Comparison of ENCODE assay signal across 21 cellular contexts in the genomic region with DNA sequence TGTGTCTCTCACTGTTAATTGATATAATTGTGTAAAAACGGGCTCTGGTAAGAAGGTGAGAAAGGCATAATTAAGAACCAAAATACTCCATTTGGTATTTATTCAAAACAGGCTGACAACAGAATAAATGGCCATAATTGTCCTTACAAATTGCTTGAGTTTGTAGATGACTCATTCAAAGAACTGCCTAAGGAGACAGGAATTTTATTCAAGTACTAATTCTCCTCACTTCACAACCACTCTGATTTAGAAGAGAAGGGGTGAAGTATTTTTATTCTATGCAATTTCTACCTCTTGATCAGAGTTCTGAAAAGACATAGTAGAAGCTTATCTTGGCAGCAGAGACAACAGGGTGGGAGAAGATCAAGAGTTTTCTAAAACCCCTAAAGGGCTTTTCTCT. TPM values are rescaled to one million over a fixed set of nuclear protein-coding genes. Genes with fewer than 3 reads are reported as not detected.
DNase-seq lines count a peak whose midpoint lies in the region; ATAC-seq, FAIRE-seq and TF ChIP-seq lines count a peak whose summit lies in the region.
"Had no signal": no experiment of that assay in that cellular context is flagged by ENCODE, and none has a peak within 500 bp of the region (broad histone marks: within the 10 kb centered on the region; RNA-seq: fewer than 3 reads in every experiment).

No MANE protein-coding gene starts in this region.

- POLR2A ChIA-PET in endothelial cell of umbilical vein (lab: Charles Lee), result no interaction called here

- peaks cover 1% of the 10 kb centered on the region for H3K36me3 Mint-ChIP-seq in mesothelial cell of epicardium

- H3K9me1 ChIP-seq in endothelial cell of umbilical vein (replicated peaks; ENCODE audit: control insufficient read depth, extremely low read depth, insufficient read depth, low read length), result no peaks in the 10 kb centered on the region

- no peaks in the 10 kb centered on the region for H4K20me1 ChIP-seq in endothelial cell of umbilical vein (replicated peaks; ENCODE audit: control insufficient read depth, extremely low read depth, insufficient read depth, low read length)

- TF ChIP-seq POLR2A in endothelial cell of umbilical vein (IDR thresholded peaks at IDR 0.05; ENCODE audit: low read depth, low read length), result no peak

- TF ChIP-seq CTCF in endothelial cell of umbilical vein (IDR thresholded peaks at IDR 0.05; ENCODE audit: extremely low read depth in 1 of 2, insufficient read depth in 1 of 2, low read depth in 1 of 2, low read length in 2 of 2) (no peak), mesothelial cell of epicardium (IDR thresholded peaks at IDR 0.05; ENCODE audit: unreplicated experiment) (no peak)

- intact Hi-C loops in endothelial cell of umbilical vein (cut with micrococcal nuclease), result loop anchor here (2.0 kb wide), 1 partner anchor 15 kb away; no protein-coding TSS in a partner anchor

- peak; percentile 82 for FAIRE-seq in endothelial cell of umbilical vein (lab: Jason Lieb, UNC)
- FAIRE-seq: G401.6, keratinocyte, pancreas, small intestine had no signal

- H3K9ac ChIP-seq in endothelial cell of umbilical vein (replicated peaks; ENCODE audit: extremely low read depth, insufficient read depth, low read length), result no peak overlapping the region

- no TSS peak for BruUV-seq in endothelial cell of umbilical vein (replicated peaks; lab: Mats Ljungman, UMichigan)

- no peaks in the 10 kb centered on the region for H3K27me3 Mint-ChIP-seq in mesothelial cell of epicardium (ENCODE audit: low read depth)
- H3K27me3 Mint-ChIP-seq: activated B cell treated with CpG ODN at 0.5 μM for 24 hours; activated CD8-positive, alpha-beta memory T cell treated with anti-CD3 and anti-CD28 coated beads, Interleukin-2, amount 10 ng/mL, durations not matched to agents 7 days and 5 days; CD4-positive, alpha-beta memory T cell had no signal

- peaks cover 25% of the 10 kb centered on the region for H3K79me2 ChIP-seq in endothelial cell of umbilical vein (ENCODE audit: control insufficient read depth, insufficient read depth, low read length)

- dilution Hi-C loops in endothelial cell of umbilical vein (cut with MboI; ENCODE audit: extremely low pct_ligation_motif_present, low sequenced_read_pairs), result no loop called here

- no peak overlapping the region for H3K4me3 ChIP-seq in endothelial cell of umbilical vein (replicated peaks in 1 of 3; ENCODE audit: insufficient read depth in 1 of 3, low read depth in 1 of 3, low read length in 3 of 3)
- H3K4me3 ChIP-seq: cardiac muscle cell, pancreas had no signal

- H3K4me1 ChIP-seq in endothelial cell of umbilical vein (ENCODE audit: control insufficient read depth, extremely low read depth, insufficient read depth, low read length), result peaks cover 21% of the 10 kb centered on the region
- H3K4me1 ChIP-seq: pancreas had no signal

- H3K36me3 ChIP-seq in endothelial cell of umbilical vein (ENCODE audit: control insufficient read depth in 2 of 2, extremely low read depth in 1 of 2, insufficient read depth in 2 of 2, low read length in 2 of 2), result no peaks in the 10 kb centered on the region
- H3K36me3 ChIP-seq: cardiac muscle cell, pancreas had no signal

- H2AFZ ChIP-seq in endothelial cell of umbilical vein (ENCODE audit: low read depth, low read length), result no peak overlapping the region

- H3K27me3 ChIP-seq in endothelial cell of umbilical vein (ENCODE audit: control insufficient read depth in 2 of 2, insufficient read depth in 2 of 2, low read length in 2 of 2), result no peaks in the 10 kb centered on the region
- H3K27me3 ChIP-seq: cardiac muscle cell, pancreas had no signal

- peak overlapping the region; percentile 42 for H3K4me2 ChIP-seq in endothelial cell of umbilical vein (ENCODE audit: insufficient read depth, low read length)

- no peak overlapping the region for H3K27ac ChIP-seq in endothelial cell of umbilical vein (ENCODE audit: insufficient read depth, low read depth, low read length)
- H3K27ac ChIP-seq: cardiac muscle cell, pancreas had no signal

- no peak for ATAC-seq in HG03175 (IDR thresholded peaks at IDR 0.05; ENCODE audit: unreplicated experiment)
- ATAC-seq: activated CD8-positive, alpha-beta memory T cell treated with anti-CD3 and anti-CD28 coated beads, Interleukin-2, amount 10 ng/mL, durations not matched to agents 7 days and 5 days; pancreas had no signal

- H3K4me3 Mint-ChIP-seq in mesothelial cell of epicardium, result no peak overlapping the region
- H3K4me3 Mint-ChIP-seq: activated B cell treated with CpG ODN at 0.5 μM for 24 hours; activated CD8-positive, alpha-beta memory T cell treated with anti-CD3 and anti-CD28 coated beads, Interleukin-2, amount 10 ng/mL, durations not matched to agents 7 days and 5 days; CD4-positive, alpha-beta memory T cell had no signal

- H3K4me1 Mint-ChIP-seq in mesothelial cell of epicardium, result peaks cover 4% of the 10 kb centered on the region

- CTCF ChIA-PET in endothelial cell of umbilical vein (lab: Charles Lee), result interaction anchor here (0.6 kb wide), 1 partner anchor 284 kb away, joined by 3 read pairs; no protein-coding TSS in a partner anchor

- DNase-seq in ELR (ENCODE audit: low read depth) (peak; percentile 65), NCI-H69 (lab: John Stamatoyannopoulos, UW) (peak; percentile 6), endothelial cell of umbilical vein (ENCODE audit: low read depth, low spot score) (peak; percentile 25), renal cortical epithelial cell (ENCODE audit: low read depth) (peak; percentile 74), inferior parietal cortex (ENCODE audit: extremely low spot score) (no peak), mesothelial cell of epicardium (ENCODE audit: low spot score in 2 of 2, unreplicated experiment in 2 of 2) (no peak)
- DNase-seq: activated B cell treated with CpG ODN at 0.5 μM for 24 hours; activated CD8-positive, alpha-beta memory T cell treated with anti-CD3 and anti-CD28 coated beads, Interleukin-2, amount 10 ng/mL, durations not matched to agents 7 days and 5 days; effector CD8-positive, alpha-beta T cell; head of caudate nucleus; NCI-H2081; NCI-H82; pancreas; small intestine; stimulated activated naive CD4-positive, alpha-beta T cell treated with Interleukin-2 at 50 U/mL for 16 hours; T-helper 1 cell had no signal

- no peak overlapping the region for H3K27ac Mint-ChIP-seq in mesothelial cell of epicardium
- H3K27ac Mint-ChIP-seq: activated B cell treated with CpG ODN at 0.5 μM for 24 hours; activated CD8-positive, alpha-beta memory T cell treated with anti-CD3 and anti-CD28 coated beads, Interleukin-2, amount 10 ng/mL, durations not matched to agents 7 days and 5 days had no signal

- no peaks in the 10 kb centered on the region for H3K9me3 ChIP-seq in endothelial cell of umbilical vein (replicated peaks; ENCODE audit: control insufficient read depth, insufficient read depth, low read length)
- H3K9me3 ChIP-seq: pancreas had no signal

- H3K9me3 Mint-ChIP-seq in mesothelial cell of epicardium, result peaks cover 19% of the 10 kb centered on the region
- H3K9me3 Mint-ChIP-seq: activated B cell treated with CpG ODN at 0.5 μM for 24 hours; CD4-positive, alpha-beta memory T cell had no signal

TF ChIP-seq in endothelial cell of umbilical vein, 7 proteins besides CTCF, POLR2A, EP300 and RAD21:
- TF ChIP-seq, protein P1, sequence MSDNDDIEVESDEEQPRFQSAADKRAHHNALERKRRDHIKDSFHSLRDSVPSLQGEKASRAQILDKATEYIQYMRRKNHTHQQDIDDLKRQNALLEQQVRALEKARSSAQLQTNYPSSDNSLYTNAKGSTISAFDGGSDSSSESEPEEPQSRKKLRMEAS (IDR thresholded peaks at IDR 0.05; ENCODE audit: insufficient read depth, insufficient read length), result no peak
- TF ChIP-seq JUN (IDR thresholded peaks at IDR 0.05; ENCODE audit: borderline replicate concordance, insufficient read depth, insufficient read length, low read depth) (peak; percentile 34), MYC (IDR thresholded peaks at IDR 0.05; ENCODE audit: low read depth, low read length) (no peak), POLR2AphosphoS5 (IDR thresholded peaks at IDR 0.05; ENCODE audit: insufficient read depth, low read depth, low read length) (no peak), GATA2 (IDR thresholded peaks at IDR 0.05; ENCODE audit: insufficient read depth, insufficient read length, low read depth, low read length) (no peak), EZH2 (IDR thresholded peaks at IDR 0.05; ENCODE audit: borderline replicate concordance, low read depth, low read length, severe bottlenecking) (no peak), FOS (IDR thresholded peaks at IDR 0.05; ENCODE audit: borderline replicate concordance, insufficient read depth, low read length) (peak; percentile 45)
TF ChIP-seq in endothelial cell of umbilical vein: peak in this region for 2.

RNA-seq across cellular contexts. Expression of a gene that starts 43.1 kb away (rescaled TPM):
- total RNA-seq in endothelial cell of umbilical vein, result 29.5 and 31.8 TPM in 2 replicates
- 6.9 and 9.1 TPM in 2 replicates for polyA plus RNA-seq in endothelial cell of umbilical vein
- 10.8 and 11.1 TPM in 2 replicates for polyA plus RNA-seq in endothelial cell of umbilical vein (2011; cell fraction: cytosol; rRNA removed)
- 23.0 and 32.7 TPM in 2 replicates for polyA plus RNA-seq in endothelial cell of umbilical vein (2011; cell fraction: nucleus; rRNA removed)
- polyA plus RNA-seq in endothelial cell of umbilical vein (2012), result 18.4 and 27.5 TPM in 2 replicates
- 23.3 and 29.5 TPM in 2 replicates for polyA minus RNA-seq in endothelial cell of umbilical vein
- 14.3 TPM for polyA minus RNA-seq in endothelial cell of umbilical vein (2011; cell fraction: cytosol; rRNA and poly(A)+ RNA removed)
- 30.4 and 47.4 TPM in 2 replicates for polyA minus RNA-seq in endothelial cell of umbilical vein (2011; cell fraction: nucleus; rRNA and poly(A)+ RNA removed)
- total RNA-seq in renal cortical epithelial cell, result 29.0 and 31.4 TPM in 2 replicates
- total RNA-seq in mesothelial cell of epicardium, result 20.9 to 25.5 TPM (median 22.1 TPM) in 3 replicates

Comparison
In these comparisons a context has a peak if more than half of its experiments do, and no peak if none do; other contexts are left out.
1. DNase-seq: peak in ELR (single experiment), NCI-H69 (single experiment), endothelial cell of umbilical vein (single experiment) and renal cortical epithelial cell (single experiment); none in inferior parietal cortex (single experiment) and mesothelial cell of epicardium (0 of 2).